Comparison of ENCODE assay signal across 31 cellular contexts in the genomic region with DNA sequence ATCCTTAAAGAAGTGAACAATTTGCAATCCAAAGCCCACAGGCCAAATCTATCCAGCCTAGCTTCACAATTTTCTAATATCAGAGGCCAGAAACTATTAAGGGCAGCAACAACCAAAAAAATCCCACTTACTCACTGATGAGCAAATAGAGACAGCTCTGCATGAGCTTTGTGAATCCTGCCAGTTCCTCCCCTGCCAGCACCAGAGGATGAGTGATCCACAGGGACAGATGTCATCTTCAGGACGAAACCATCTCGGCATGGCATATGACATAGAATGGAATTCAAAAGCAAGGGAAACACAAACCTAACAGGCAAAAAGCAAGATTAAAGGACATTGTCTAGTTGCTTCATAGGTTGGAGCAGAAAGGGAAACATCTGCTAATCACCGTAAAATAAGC. TPM values are rescaled to one million over a fixed set of nuclear protein-coding genes. Genes with fewer than 3 reads are reported as not detected.
"Had no signal": no experiment of that assay in that cellular context is flagged by ENCODE, and none has a peak within 500 bp of the region (broad histone marks: within the 10 kb centered on the region; RNA-seq: fewer than 3 reads in every experiment).

No MANE protein-coding gene starts in this region.

- H3K27me3 ChIP-seq: ascending aorta, body of pancreas, cardiac muscle cell had no signal

- ATAC-seq: activated CD8-positive, alpha-beta memory T cell treated with anti-CD3 and anti-CD28 coated beads, Interleukin-2, amount 10 ng/mL, durations not matched to agents 7 days and 5 days; activated CD8-positive, alpha-beta T cell treated with anti-CD3 and anti-CD28 coated beads, Interleukin-2, amount 10 ng/mL, durations not matched to agents 7 days and 5 days; activated naive CD4-positive, alpha-beta T cell treated with anti-CD3 and anti-CD28 coated beads, Interleukin-2, amount 50 U/mL, for 72 hours; activated naive CD8-positive, alpha-beta T cell treated with anti-CD3 and anti-CD28 coated beads, Interleukin-2, amount 50 U/mL, for 24 hours; activated T-cell treated with anti-CD3 and anti-CD28 coated beads, Interleukin-2, amount 50 U/mL, for 4 hours; body of pancreas; T-helper 17 cell; WTC11 had no signal

- DNase-seq: activated CD4-positive, alpha-beta T cell treated with anti-CD3 and anti-CD28 coated beads for 48 hours; activated CD4-positive, alpha-beta T cell treated with anti-CD3 and anti-CD28 coated beads, Interleukin-2, amount 50 U/mL, for 4 hours; activated CD4-positive, CD25-positive, alpha-beta regulatory T cell treated with anti-CD3 and anti-CD28 coated beads, Interleukin-2, amount 50 U/mL, for 72 hours; activated CD8-positive, alpha-beta memory T cell treated with anti-CD3 and anti-CD28 coated beads, Interleukin-2, amount 10 ng/mL, durations not matched to agents 7 days and 5 days; activated CD8-positive, alpha-beta T cell treated with anti-CD3 and anti-CD28 coated beads, Interleukin-2, amount 10 ng/mL, durations not matched to agents 7 days and 5 days; activated effector memory CD4-positive, alpha-beta T cell treated with anti-CD3 and anti-CD28 coated beads, Interleukin-2, amount 50 U/mL, for 16 hours; activated naive CD4-positive, alpha-beta T cell treated with Interleukin-2 at 50 U/mL for 16 hours; activated naive CD8-positive, alpha-beta T cell treated with anti-CD3 and anti-CD28 coated beads, Interleukin-2, amount 50 U/mL, for 24 hours; activated T-cell treated with anti-CD3 and anti-CD28 coated beads, Interleukin-2, amount 50 U/mL, for 4 hours; amniotic stem cell; body of pancreas; IMR-90; KG1; MV-4-11; NCI-H1092 treated with DMSO at 0.1 percent for 48 hours; NCI-H1417 treated with DMSO at 0.1 percent for 48 hours; NCI-H1694; NCI-H2029; NCI-H345; NCI-H510A; NCI-H526 treated with DMSO at 0.1 percent for 48 hours; NCI-H82; PC-9; SIG-M5; T-helper 17 cell; T-helper 9 cell had no signal

- H3K4me3 Mint-ChIP-seq: activated CD8-positive, alpha-beta memory T cell treated with anti-CD3 and anti-CD28 coated beads, Interleukin-2, amount 10 ng/mL, durations not matched to agents 7 days and 5 days; activated CD8-positive, alpha-beta T cell treated with anti-CD3 and anti-CD28 coated beads, Interleukin-2, amount 10 ng/mL, durations not matched to agents 7 days and 5 days; activated naive CD8-positive, alpha-beta T cell treated with anti-CD3 and anti-CD28 coated beads, Interleukin-2, amount 50 U/mL, for 24 hours; activated T-cell treated with anti-CD3 and anti-CD28 coated beads, Interleukin-2, amount 50 U/mL, for 4 hours; T-helper 17 cell; WTC11 had no signal

- H3K9me3 Mint-ChIP-seq: WTC11 had no signal

- H3K27ac ChIP-seq: ascending aorta, body of pancreas, cardiac muscle cell had no signal

- H3K4me1 Mint-ChIP-seq: activated CD8-positive, alpha-beta memory T cell treated with anti-CD3 and anti-CD28 coated beads, Interleukin-2, amount 10 ng/mL, durations not matched to agents 7 days and 5 days; activated naive CD8-positive, alpha-beta T cell treated with anti-CD3 and anti-CD28 coated beads, Interleukin-2, amount 50 U/mL, for 24 hours; T-helper 17 cell had no signal

- H3K9me3 ChIP-seq: ascending aorta, body of pancreas had no signal

- H3K27me3 Mint-ChIP-seq: T-helper 17 cell had no signal

- H2AFZ ChIP-seq: PC-9 had no signal

- H3K36me3 ChIP-seq: ascending aorta, cardiac muscle cell had no signal

- H3K27ac Mint-ChIP-seq: activated CD8-positive, alpha-beta memory T cell treated with anti-CD3 and anti-CD28 coated beads, Interleukin-2, amount 10 ng/mL, durations not matched to agents 7 days and 5 days; activated CD8-positive, alpha-beta T cell treated with anti-CD3 and anti-CD28 coated beads, Interleukin-2, amount 10 ng/mL, durations not matched to agents 7 days and 5 days; activated naive CD4-positive, alpha-beta T cell treated with anti-CD3 and anti-CD28 coated beads, Interleukin-2, amount 50 U/mL, for 72 hours; activated naive CD8-positive, alpha-beta T cell treated with anti-CD3 and anti-CD28 coated beads, Interleukin-2, amount 50 U/mL, for 24 hours; T-helper 17 cell; WTC11 had no signal

- H3K4me1 ChIP-seq: ascending aorta had no signal

- H3K4me3 ChIP-seq: ascending aorta, body of pancreas, cardiac muscle cell, PC-9 had no signal

- H3K36me3 Mint-ChIP-seq: activated CD8-positive, alpha-beta memory T cell treated with anti-CD3 and anti-CD28 coated beads, Interleukin-2, amount 10 ng/mL, durations not matched to agents 7 days and 5 days; WTC11 had no signal

RNA-seq across cellular contexts. Expression of gene DSC2, which starts 2.2 kb away (rescaled TPM):
- total RNA-seq: activated CD8-positive, alpha-beta memory T cell treated with anti-CD3 and anti-CD28 coated beads, Interleukin-2, amount 10 ng/mL, durations not matched to agents 7 days and 5 days; activated CD8-positive, alpha-beta T cell treated with anti-CD3 and anti-CD28 coated beads, Interleukin-2, amount 10 ng/mL, durations not matched to agents 7 days and 5 days; activated naive CD4-positive, alpha-beta T cell treated with anti-CD3 and anti-CD28 coated beads, Interleukin-2, amount 50 U/mL, for 72 hours; IMR-90 had no signal
- polyA plus RNA-seq: IMR-90 had no signal

RNA-seq across cellular contexts. Expression of gene DSC1, which starts 58.2 kb away (rescaled TPM):
- total RNA-seq: activated CD8-positive, alpha-beta memory T cell treated with anti-CD3 and anti-CD28 coated beads, Interleukin-2, amount 10 ng/mL, durations not matched to agents 7 days and 5 days; activated T-cell treated with anti-CD3 and anti-CD28 coated beads, Interleukin-2, amount 50 U/mL, for 4 hours; ascending aorta; body of pancreas; cardiac muscle cell; IMR-90; MCF 10A; WTC11 had no signal
- polyA plus RNA-seq: cardiac muscle cell, IMR-90 had no signal
